ENCODE assay signal across 1 cellular context in genomic region chr1:6603851-6604558, GRCh38.
TF ChIP-seq lines count a peak whose summit lies in the region.

No MANE protein-coding gene starts in this region.

TF ChIP-seq in K562, 482 proteins besides CTCF, POLR2A, EP300 and RAD21 (continued from another document and continues in another):
- TF ChIP-seq, protein P1, sequence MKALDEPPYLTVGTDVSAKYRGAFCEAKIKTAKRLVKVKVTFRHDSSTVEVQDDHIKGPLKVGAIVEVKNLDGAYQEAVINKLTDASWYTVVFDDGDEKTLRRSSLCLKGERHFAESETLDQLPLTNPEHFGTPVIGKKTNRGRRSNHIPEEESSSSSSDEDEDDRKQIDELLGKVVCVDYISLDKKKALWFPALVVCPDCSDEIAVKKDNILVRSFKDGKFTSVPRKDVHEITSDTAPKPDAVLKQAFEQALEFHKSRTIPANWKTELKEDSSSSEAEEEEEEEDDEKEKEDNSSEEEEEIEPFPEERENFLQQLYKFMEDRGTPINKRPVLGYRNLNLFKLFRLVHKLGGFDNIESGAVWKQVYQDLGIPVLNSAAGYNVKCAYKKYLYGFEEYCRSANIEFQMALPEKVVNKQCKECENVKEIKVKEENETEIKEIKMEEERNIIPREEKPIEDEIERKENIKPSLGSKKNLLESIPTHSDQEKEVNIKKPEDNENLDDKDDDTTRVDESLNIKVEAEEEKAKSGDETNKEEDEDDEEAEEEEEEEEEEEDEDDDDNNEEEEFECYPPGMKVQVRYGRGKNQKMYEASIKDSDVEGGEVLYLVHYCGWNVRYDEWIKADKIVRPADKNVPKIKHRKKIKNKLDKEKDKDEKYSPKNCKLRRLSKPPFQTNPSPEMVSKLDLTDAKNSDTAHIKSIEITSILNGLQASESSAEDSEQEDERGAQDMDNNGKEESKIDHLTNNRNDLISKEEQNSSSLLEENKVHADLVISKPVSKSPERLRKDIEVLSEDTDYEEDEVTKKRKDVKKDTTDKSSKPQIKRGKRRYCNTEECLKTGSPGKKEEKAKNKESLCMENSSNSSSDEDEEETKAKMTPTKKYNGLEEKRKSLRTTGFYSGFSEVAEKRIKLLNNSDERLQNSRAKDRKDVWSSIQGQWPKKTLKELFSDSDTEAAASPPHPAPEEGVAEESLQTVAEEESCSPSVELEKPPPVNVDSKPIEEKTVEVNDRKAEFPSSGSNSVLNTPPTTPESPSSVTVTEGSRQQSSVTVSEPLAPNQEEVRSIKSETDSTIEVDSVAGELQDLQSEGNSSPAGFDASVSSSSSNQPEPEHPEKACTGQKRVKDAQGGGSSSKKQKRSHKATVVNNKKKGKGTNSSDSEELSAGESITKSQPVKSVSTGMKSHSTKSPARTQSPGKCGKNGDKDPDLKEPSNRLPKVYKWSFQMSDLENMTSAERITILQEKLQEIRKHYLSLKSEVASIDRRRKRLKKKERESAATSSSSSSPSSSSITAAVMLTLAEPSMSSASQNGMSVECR (CRISPR knock-in tag; IDR thresholded peaks at IDR 0.05), result peak; percentile 90
- TF ChIP-seq ZNF134 (CRISPR knock-in tag; conservative IDR thresholded peaks at IDR 0.05), result peak; percentile 61
- no peak for TF ChIP-seq ADNP (tag; IDR thresholded peaks at IDR 0.05)
- peak; percentile 36; the same call in 1 of the 2 replicates for TF ChIP-seq PML (IDR thresholded peaks at IDR 0.05; ENCODE audit: low read length)
- TF ChIP-seq ARID2 (IDR thresholded peaks at IDR 0.05), result no peak
- TF ChIP-seq THRAP3 (IDR thresholded peaks at IDR 0.05; ENCODE audit: borderline replicate concordance), result no peak
- TF ChIP-seq MAZ (CRISPR knock-in tag; conservative IDR thresholded peaks at IDR 0.05 in 1 of 2, IDR thresholded peaks at IDR 0.05 in 1 of 2), result peak; percentile 54 to 82
- TF ChIP-seq, protein P2, sequence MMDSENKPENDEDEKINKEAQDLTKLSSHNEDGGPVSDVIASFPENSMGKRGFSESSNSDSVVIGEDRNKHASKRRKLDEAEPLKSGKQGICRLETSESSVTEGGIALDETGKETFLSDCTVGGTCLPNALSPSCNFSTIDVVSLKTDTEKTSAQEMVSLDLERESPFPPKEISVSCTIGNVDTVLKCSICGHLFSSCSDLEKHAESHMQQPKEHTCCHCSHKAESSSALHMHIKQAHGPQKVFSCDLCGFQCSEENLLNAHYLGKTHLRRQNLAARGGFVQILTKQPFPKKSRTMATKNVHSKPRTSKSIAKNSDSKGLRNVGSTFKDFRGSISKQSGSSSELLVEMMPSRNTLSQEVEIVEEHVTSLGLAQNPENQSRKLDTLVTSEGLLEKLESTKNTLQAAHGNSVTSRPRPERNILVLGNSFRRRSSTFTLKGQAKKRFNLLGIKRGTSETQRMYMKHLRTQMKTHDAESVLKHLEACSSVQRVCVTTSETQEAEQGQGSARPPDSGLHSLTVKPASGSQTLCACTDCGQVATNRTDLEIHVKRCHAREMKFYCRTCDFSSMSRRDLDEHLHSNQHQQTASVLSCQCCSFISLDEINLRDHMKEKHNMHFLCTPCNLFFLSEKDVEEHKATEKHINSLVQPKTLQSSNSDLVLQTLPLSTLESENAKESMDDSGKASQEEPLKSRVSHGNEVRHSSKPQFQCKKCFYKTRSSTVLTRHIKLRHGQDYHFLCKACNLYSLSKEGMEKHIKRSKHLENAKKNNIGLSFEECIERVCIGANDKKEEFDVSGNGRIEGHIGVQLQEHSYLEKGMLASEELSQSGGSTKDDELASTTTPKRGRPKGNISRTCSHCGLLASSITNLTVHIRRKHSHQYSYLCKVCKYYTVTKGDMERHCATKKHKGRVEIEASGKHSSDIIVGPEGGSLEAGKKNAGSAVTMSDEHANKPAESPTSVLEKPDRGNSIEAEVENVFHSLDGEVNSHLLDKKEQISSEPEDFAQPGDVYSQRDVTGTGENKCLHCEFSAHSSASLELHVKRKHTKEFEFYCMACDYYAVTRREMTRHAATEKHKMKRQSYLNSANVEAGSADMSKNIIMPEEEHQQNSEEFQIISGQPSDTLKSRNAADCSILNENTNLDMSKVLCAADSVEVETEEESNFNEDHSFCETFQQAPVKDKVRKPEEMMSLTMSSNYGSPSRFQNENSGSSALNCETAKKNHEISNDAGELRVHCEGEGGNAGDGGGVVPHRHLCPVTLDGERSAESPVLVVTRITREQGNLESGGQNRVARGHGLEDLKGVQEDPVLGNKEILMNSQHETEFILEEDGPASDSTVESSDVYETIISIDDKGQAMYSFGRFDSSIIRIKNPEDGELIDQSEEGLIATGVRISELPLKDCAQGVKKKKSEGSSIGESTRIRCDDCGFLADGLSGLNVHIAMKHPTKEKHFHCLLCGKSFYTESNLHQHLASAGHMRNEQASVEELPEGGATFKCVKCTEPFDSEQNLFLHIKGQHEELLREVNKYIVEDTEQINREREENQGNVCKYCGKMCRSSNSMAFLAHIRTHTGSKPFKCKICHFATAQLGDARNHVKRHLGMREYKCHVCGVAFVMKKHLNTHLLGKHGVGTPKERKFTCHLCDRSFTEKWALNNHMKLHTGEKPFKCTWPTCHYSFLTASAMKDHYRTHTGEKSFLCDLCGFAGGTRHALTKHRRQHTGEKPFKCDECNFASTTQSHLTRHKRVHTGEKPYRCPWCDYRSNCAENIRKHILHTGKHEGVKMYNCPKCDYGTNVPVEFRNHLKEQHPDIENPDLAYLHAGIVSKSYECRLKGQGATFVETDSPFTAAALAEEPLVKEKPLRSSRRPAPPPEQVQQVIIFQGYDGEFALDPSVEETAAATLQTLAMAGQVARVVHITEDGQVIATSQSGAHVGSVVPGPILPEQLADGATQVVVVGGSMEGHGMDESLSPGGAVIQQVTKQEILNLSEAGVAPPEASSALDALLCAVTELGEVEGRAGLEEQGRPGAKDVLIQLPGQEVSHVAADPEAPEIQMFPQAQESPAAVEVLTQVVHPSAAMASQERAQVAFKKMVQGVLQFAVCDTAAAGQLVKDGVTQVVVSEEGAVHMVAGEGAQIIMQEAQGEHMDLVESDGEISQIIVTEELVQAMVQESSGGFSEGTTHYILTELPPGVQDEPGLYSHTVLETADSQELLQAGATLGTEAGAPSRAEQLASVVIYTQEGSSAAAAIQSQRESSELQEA (IDR thresholded peaks at IDR 0.05; ENCODE audit: low read depth), result no peak
- TF ChIP-seq U2AF2 (optimal IDR thresholded peaks at IDR 0.05; ENCODE audit: low read depth, low read length), result no peak
- peak; percentile 72 for TF ChIP-seq HDAC2 (IDR thresholded peaks at IDR 0.05)
- TF ChIP-seq, protein P3, sequence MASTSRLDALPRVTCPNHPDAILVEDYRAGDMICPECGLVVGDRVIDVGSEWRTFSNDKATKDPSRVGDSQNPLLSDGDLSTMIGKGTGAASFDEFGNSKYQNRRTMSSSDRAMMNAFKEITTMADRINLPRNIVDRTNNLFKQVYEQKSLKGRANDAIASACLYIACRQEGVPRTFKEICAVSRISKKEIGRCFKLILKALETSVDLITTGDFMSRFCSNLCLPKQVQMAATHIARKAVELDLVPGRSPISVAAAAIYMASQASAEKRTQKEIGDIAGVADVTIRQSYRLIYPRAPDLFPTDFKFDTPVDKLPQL (IDR thresholded peaks at IDR 0.05; ENCODE audit: extremely low read depth, insufficient read length), result no peak
- TF ChIP-seq SNRNP70 (optimal IDR thresholded peaks at IDR 0.05; ENCODE audit: low read depth, low read length), result no peak
- TF ChIP-seq, protein P4, sequence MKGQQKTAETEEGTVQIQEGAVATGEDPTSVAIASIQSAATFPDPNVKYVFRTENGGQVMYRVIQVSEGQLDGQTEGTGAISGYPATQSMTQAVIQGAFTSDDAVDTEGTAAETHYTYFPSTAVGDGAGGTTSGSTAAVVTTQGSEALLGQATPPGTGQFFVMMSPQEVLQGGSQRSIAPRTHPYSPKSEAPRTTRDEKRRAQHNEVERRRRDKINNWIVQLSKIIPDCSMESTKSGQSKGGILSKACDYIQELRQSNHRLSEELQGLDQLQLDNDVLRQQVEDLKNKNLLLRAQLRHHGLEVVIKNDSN (CRISPR knock-in tag; IDR thresholded peaks at IDR 0.05), result peak; percentile 86
- peak; percentile 78; the same call in 1 of the 2 replicates for TF ChIP-seq JUN (IDR thresholded peaks at IDR 0.05; ENCODE audit: borderline replicate concordance, low read depth, low read length)
- TF ChIP-seq JUN (CRISPR knock-in tag; IDR thresholded peaks at IDR 0.05; ENCODE audit: borderline replicate concordance), result no peak
- peak; percentile 76 for TF ChIP-seq BRD9 (IDR thresholded peaks at IDR 0.05; ENCODE audit: low read depth, partially characterized antibody)
- TF ChIP-seq DACH1 (IDR thresholded peaks at IDR 0.05; ENCODE audit: partially characterized antibody), result no peak
- no peak for TF ChIP-seq NR0B1 (IDR thresholded peaks at IDR 0.05; ENCODE audit: partially characterized antibody)
- TF ChIP-seq CEBPZ (IDR thresholded peaks at IDR 0.05; ENCODE audit: borderline replicate concordance, low read depth, low read length), result no peak
- peak; percentile 87 for TF ChIP-seq HMGXB4 (CRISPR knock-in tag; IDR thresholded peaks at IDR 0.05)
- TF ChIP-seq ZNF561 (CRISPR knock-in tag; conservative IDR thresholded peaks at IDR 0.05), result 0 out of 2 replicates have a peak, but pooled peaks have one; percentile 59
- peak; percentile 64 for TF ChIP-seq VEZF1 (CRISPR knock-in tag; IDR thresholded peaks at IDR 0.05)
- peak; percentile 100 for TF ChIP-seq MYC (IDR thresholded peaks at IDR 0.05; ENCODE audit: low read depth, low read length)
- TF ChIP-seq MYC (CRISPR knock-in tag; IDR thresholded peaks at IDR 0.05; ENCODE audit: borderline replicate concordance, low read depth), result peak; percentile 99
- TF ChIP-seq ZNF511 (CRISPR knock-in tag; IDR thresholded peaks at IDR 0.05), result peak; percentile 54; the same call in 1 of the 2 replicates
- TF ChIP-seq ZNF354B (CRISPR knock-in tag; IDR thresholded peaks at IDR 0.05), result 0 out of 2 replicates have a peak, but pooled peaks have one; percentile 21
- 0 out of 2 replicates have a peak, but pooled peaks have one; percentile 31 for TF ChIP-seq GABPB1 (CRISPR knock-in tag; IDR thresholded peaks at IDR 0.05)
- TF ChIP-seq ZNF41 (CRISPR knock-in tag; conservative IDR thresholded peaks at IDR 0.05), result peak; percentile 71; the same call in 1 of the 2 replicates
- TF ChIP-seq CTBP1 (IDR thresholded peaks at IDR 0.05; ENCODE audit: borderline replicate concordance), result 0 out of 2 replicates have a peak, but pooled peaks have one; percentile 26
- peak; percentile 55 for TF ChIP-seq ETV1 (tag; conservative IDR thresholded peaks at IDR 0.05; ENCODE audit: low read depth)
- no peak for TF ChIP-seq ZNF324 (CRISPR knock-in tag; IDR thresholded peaks at IDR 0.05)
- peak; percentile 80; the same call in 1 of the 2 replicates for TF ChIP-seq ZNF197 (CRISPR knock-in tag; IDR thresholded peaks at IDR 0.05; ENCODE audit: low read depth)
- no peak for TF ChIP-seq ZFPM2 (CRISPR knock-in tag; IDR thresholded peaks at IDR 0.05)
- peak; percentile 51 for TF ChIP-seq ZNF239 (CRISPR knock-in tag; IDR thresholded peaks at IDR 0.05)
- TF ChIP-seq ZNF644 (tag; IDR thresholded peaks at IDR 0.05; ENCODE audit: low read depth), result peak; percentile 70; the same call in 1 of the 2 replicates
- TF ChIP-seq BACH1 (tag; IDR thresholded peaks at IDR 0.05), result peak; percentile 63; the same call in 1 of the 2 replicates
